1 cellular context compared by ENCODE assay signal in genomic region chr3:142863965-142864924, GRCh38.
TF ChIP-seq lines count a peak whose summit lies in the region.

No MANE protein-coding gene starts in this region.

TF ChIP-seq in GM23338, 12 proteins besides CTCF, POLR2A, EP300 and RAD21 (continued from another document):
- TF ChIP-seq CREB1 (CRISPR knock-in tag; IDR thresholded peaks at IDR 0.05; ENCODE audit: low read depth): no peak
- no peak for TF ChIP-seq ZNF114 (CRISPR knock-in tag; IDR thresholded peaks at IDR 0.05)
- TF ChIP-seq EZH2 (IDR thresholded peaks at IDR 0.05; ENCODE audit: low read depth, unreplicated experiment): no peak
- no peak for TF ChIP-seq REST (IDR thresholded peaks at IDR 0.05; ENCODE audit: unreplicated experiment)
